In genomic region chr19:1241417-1242095, GRCh38 we compare ENCODE assay signal across 8 cellular contexts. TPM values are rescaled to one million over a fixed set of nuclear protein-coding genes. Genes with fewer than 3 reads are reported as not detected.
DNase-seq lines count a peak whose midpoint lies in the region; ATAC-seq and TF ChIP-seq lines count a peak whose summit lies in the region.

ATP5F1D (plus strand) TSS chr19:1241751; CDS start chr19:1241851, 100 bp downstream.

- H3K4me1 Mint-ChIP-seq in CD4-positive, alpha-beta memory T cell, result peaks cover 12 to 52% (median 33%) of the 10 kb centered on the region in 4 donors

- H3K79me2 ChIP-seq in PC-3 (ENCODE audit: low read length), result peaks cover 44% of the 10 kb centered on the region

- H3K4me3 Mint-ChIP-seq in CD4-positive, alpha-beta memory T cell, result peak within 1 kb of the TSS; percentile 89 to 95 (median 92)

- peak within 1 kb of the TSS; percentile 63 for H2AFZ ChIP-seq in PC-3 (ENCODE audit: low read length)

- peak; percentile 84 to 88 (median 86) for DNase-seq in CD4-positive, alpha-beta memory T cell
- peak; percentile 88 for DNase-seq in Jurkat, Clone E6-1 (ENCODE audit: low read depth, low spot score)
- DNase-seq in PC-3 (peak; percentile 92), activated T-cell treated with anti-CD3 and anti-CD28 coated beads for 24 hours (ENCODE audit: low read depth) (peak; percentile 89), epidermal melanocyte (ENCODE audit: insufficient read length, low spot score) (peak; percentile 100), middle frontal gyrus (ENCODE audit: extremely low spot score, low spot score) (peak; percentile 86)
- DNase-seq in stimulated activated CD8-positive, alpha-beta memory T cell treated with anti-CD3 and anti-CD28 coated beads, Interleukin-2, amount 100 ng/mL, for 1 hour (ENCODE audit: low read depth in 2 of 2), result peak; percentile 86 to 92

- H3K36me3 Mint-ChIP-seq in CD4-positive, alpha-beta memory T cell, result peaks cover 0 to 5% of the 10 kb centered on the region in 2 donors

- peak within 1 kb of the TSS; percentile 84 for H3K4me2 ChIP-seq in PC-3 (ENCODE audit: low read length)

- intact Hi-C loops in CD4-positive, alpha-beta memory T cell (cut with micrococcal nuclease), result loop anchor here (1.0 to 10.0 kb wide), 4 partner anchors 49 to 447 kb away; partner anchors contain the start of genes GPX4 and PTBP1
- intact Hi-C loops in PC-3 (cut with micrococcal nuclease), result no loop called here

- peak within 1 kb of the TSS; percentile 72 for H3K27ac ChIP-seq in CD4-positive, alpha-beta memory T cell (ENCODE audit: low read depth, low read length)
- H3K27ac ChIP-seq in PC-3 (ENCODE audit: low read length), result peak within 1 kb of the TSS; percentile 26

- POLR2A ChIA-PET in CD4-positive, alpha-beta memory T cell (lab: Charles Lee; ENCODE audit: partially characterized antibody), result interaction anchor here (0.6 to 10.1 kb wide), 12 partner anchors 9 to 1017 kb away, joined by 3 to 650 read pairs (median 4); partner anchors contain the start of genes CIRBP, CNN2 and FAM174C
- POLR2A ChIA-PET in PC-3 (lab: Charles Lee; ENCODE audit: unreplicated experiment), result no interaction called here

- no peaks in the 10 kb centered on the region for H3F3A ChIP-seq in PC-3 (ENCODE audit: low read length, unreplicated experiment)

- H3K4me1 ChIP-seq in CD4-positive, alpha-beta memory T cell (ENCODE audit: insufficient read depth, low read length), result peaks cover 59% of the 10 kb centered on the region
- H3K4me1 ChIP-seq in PC-3 (ENCODE audit: insufficient read depth, low read length), result peaks cover 28% of the 10 kb centered on the region

- ATAC-seq in GM21381 (IDR thresholded peaks at IDR 0.05; ENCODE audit: unreplicated experiment) (peak; percentile 57), PC-3 (peak; percentile 58)

- H3K27me3 Mint-ChIP-seq in CD4-positive, alpha-beta memory T cell, result peaks cover 6 to 10% of the 10 kb centered on the region in 2 donors

- BruUV-seq in PC-3 (replicated peaks; lab: Mats Ljungman, UMichigan), result no TSS peak

- peak within 1 kb of the TSS; percentile 94 to 99 (median 98) for H3K27ac Mint-ChIP-seq in CD4-positive, alpha-beta memory T cell

- CTCF ChIA-PET in CD4-positive, alpha-beta memory T cell (lab: Charles Lee; ENCODE audit: partially characterized antibody), result interaction anchor here (1.1 to 2.4 kb wide), 3 partner anchors 20 to 28 kb away, joined by 3 to 10 read pairs (median 4); partner anchors contain the start of gene CIRBP
- CTCF ChIA-PET in PC-3 (lab: Charles Lee), result interaction anchor here (0.6 kb wide), 1 partner anchor 16 kb away, joined by 5 read pairs; no protein-coding TSS in a partner anchor

- no peaks in the 10 kb centered on the region for H3K9me2 ChIP-seq in PC-3 (replicated peaks; ENCODE audit: low read length)

- peak within 1 kb of the TSS; percentile 93 for H3K9ac ChIP-seq in PC-3 (ENCODE audit: low read length)

- H3K9me3 ChIP-seq in CD4-positive, alpha-beta memory T cell (ENCODE audit: control insufficient read depth in 1 of 2, low read length in 2 of 2), result no peaks in the 10 kb centered on the region
- H3K9me3 ChIP-seq in PC-3 (ENCODE audit: low read length), result no peaks in the 10 kb centered on the region

- TF ChIP-seq CTCF in PC-3 (conservative IDR thresholded peaks at IDR 0.05; ENCODE audit: low read depth, low read length), result no peak

- H3K27me3 ChIP-seq in CD4-positive, alpha-beta memory T cell (ENCODE audit: insufficient read depth, low read length), result no peaks in the 10 kb centered on the region
- no peaks in the 10 kb centered on the region for H3K27me3 ChIP-seq in PC-3 (ENCODE audit: low read length)

- peaks cover 0 to 2% (median 0%) of the 10 kb centered on the region in 8 donors for H3K9me3 Mint-ChIP-seq in CD4-positive, alpha-beta memory T cell

- H3K36me3 ChIP-seq in CD4-positive, alpha-beta memory T cell (ENCODE audit: insufficient read depth, low read length), result no peaks in the 10 kb centered on the region
- no peaks in the 10 kb centered on the region for H3K36me3 ChIP-seq in PC-3 (ENCODE audit: low read depth, low read length)

- H4K20me1 ChIP-seq in PC-3 (ENCODE audit: low read length), result no peaks in the 10 kb centered on the region

- peak within 1 kb of the TSS; percentile 29 to 59 for H3K4me3 ChIP-seq in CD4-positive, alpha-beta memory T cell (ENCODE audit: low read length in 2 of 2)
- peak within 1 kb of the TSS; percentile 76 for H3K4me3 ChIP-seq in Jurkat, Clone E6-1 (ENCODE audit: low read length)
- peak within 1 kb of the TSS; percentile 86 for H3K4me3 ChIP-seq in PC-3 (ENCODE audit: low read length)

RNA-seq across cellular contexts. Expression of gene ATP5F1D, which starts in this region (rescaled TPM):
- 100 to 1,000 TPM; 105 to 108 TPM for total RNA-seq in CD4-positive, alpha-beta memory T cell
- polyA plus RNA-seq in CD4-positive, alpha-beta memory T cell, result 100 to 1,000 TPM; 133 to 243 TPM
- 286 TPM for polyA plus RNA-seq in Jurkat, Clone E6-1 (2012; ENCODE audit: insufficient read depth, insufficient read length)
- total RNA-seq in PC-3 (2014; rRNA removed), result 102 and 187 TPM in 2 replicates

Comparison
In these comparisons a context has a peak if more than half of its experiments do, and no peak if none do; other contexts are left out.
1. Peak in every context shown above with its lines: DNase-seq, ATAC-seq, H3K4me3 ChIP-seq and H3K27ac ChIP-seq.